ENCODE assay signal across 17 cellular contexts in the genomic region with DNA sequence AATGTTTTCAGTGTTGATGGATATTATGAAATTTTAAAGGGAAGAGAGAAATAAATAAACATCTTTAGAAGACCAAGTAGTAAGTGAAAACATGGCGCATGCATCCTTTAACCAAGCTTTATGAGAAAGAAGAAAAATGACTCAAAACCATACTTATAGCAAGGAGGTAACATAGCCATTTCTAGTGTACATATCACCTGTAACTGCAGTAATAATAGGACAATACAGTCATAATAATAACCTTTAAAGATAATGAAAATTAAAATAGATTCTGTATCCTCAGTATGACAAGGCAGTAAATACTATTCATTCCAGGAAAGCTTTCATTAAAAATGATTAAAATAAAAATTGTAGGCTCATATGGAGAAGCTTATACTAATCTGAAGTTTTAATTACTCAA.
"Had no signal": no experiment of that assay in that cellular context is flagged by ENCODE, and none has a peak within 500 bp of the region (broad histone marks: within the 10 kb centered on the region; RNA-seq: fewer than 3 reads in every experiment).

No MANE protein-coding gene starts in this region.

- DNase-seq: dermis blood vessel endothelial cell; erythroblast; foreskin melanocyte; head of caudate nucleus; mammary epithelial cell; naive thymus-derived CD4-positive, alpha-beta T cell; nephron progenitor cell; psoas muscle; retina; right lobe of liver; stimulated activated CD4-positive, alpha-beta T cell treated with anti-CD3 and anti-CD28 coated beads, Interleukin-4, amount 100 ng/mL, for 1 hour; stimulated activated CD8-positive, alpha-beta memory T cell treated with anti-CD3 and anti-CD28 coated beads, Interleukin-4, amount 100 ng/mL, for 48 hours; stimulated activated naive CD8-positive, alpha-beta T cell treated with anti-CD3 and anti-CD28 coated beads, Interleukin-15, Interleukin-2, amounts not matched to agents 100 U/mL and 50 U/mL, for 24 hours; thyroid gland; upper lobe of left lung; uterus had no signal

- H3K4me1 Mint-ChIP-seq: naive thymus-derived CD4-positive, alpha-beta T cell; nephron progenitor cell; stimulated activated effector memory CD8-positive, alpha-beta T cell treated with anti-CD3 and anti-CD28 coated beads, Interleukin-12 subunit alpha, Interleukin-12 subunit beta, amount 100 ng/mL, for 72 hours had no signal

- H3K27ac Mint-ChIP-seq: naive thymus-derived CD4-positive, alpha-beta T cell; nephron progenitor cell; stimulated activated effector memory CD8-positive, alpha-beta T cell treated with anti-CD3 and anti-CD28 coated beads, Interleukin-12 subunit alpha, Interleukin-12 subunit beta, amount 100 ng/mL, for 72 hours had no signal

- ATAC-seq: naive thymus-derived CD4-positive, alpha-beta T cell; psoas muscle; right lobe of liver; stimulated activated effector memory CD8-positive, alpha-beta T cell treated with anti-CD3 and anti-CD28 coated beads, Interleukin-12 subunit alpha, Interleukin-12 subunit beta, amount 100 ng/mL, for 72 hours; stimulated activated naive CD8-positive, alpha-beta T cell treated with anti-CD3 and anti-CD28 coated beads, Interleukin-15, Interleukin-2, amounts not matched to agents 100 U/mL and 50 U/mL, for 24 hours had no signal

- H3K4me3 Mint-ChIP-seq: naive thymus-derived CD4-positive, alpha-beta T cell; nephron progenitor cell; stimulated activated effector memory CD8-positive, alpha-beta T cell treated with anti-CD3 and anti-CD28 coated beads, Interleukin-12 subunit alpha, Interleukin-12 subunit beta, amount 100 ng/mL, for 72 hours had no signal

- H3K36me3 Mint-ChIP-seq: naive thymus-derived CD4-positive, alpha-beta T cell; stimulated activated effector memory CD8-positive, alpha-beta T cell treated with anti-CD3 and anti-CD28 coated beads, Interleukin-12 subunit alpha, Interleukin-12 subunit beta, amount 100 ng/mL, for 72 hours had no signal

- H3K27me3 Mint-ChIP-seq: naive thymus-derived CD4-positive, alpha-beta T cell had no signal

- H3K9me3 Mint-ChIP-seq: nephron progenitor cell; stimulated activated effector memory CD8-positive, alpha-beta T cell treated with anti-CD3 and anti-CD28 coated beads, Interleukin-12 subunit alpha, Interleukin-12 subunit beta, amount 100 ng/mL, for 72 hours had no signal
